ENCODE assay signal across 8 cellular contexts in the genomic region with DNA sequence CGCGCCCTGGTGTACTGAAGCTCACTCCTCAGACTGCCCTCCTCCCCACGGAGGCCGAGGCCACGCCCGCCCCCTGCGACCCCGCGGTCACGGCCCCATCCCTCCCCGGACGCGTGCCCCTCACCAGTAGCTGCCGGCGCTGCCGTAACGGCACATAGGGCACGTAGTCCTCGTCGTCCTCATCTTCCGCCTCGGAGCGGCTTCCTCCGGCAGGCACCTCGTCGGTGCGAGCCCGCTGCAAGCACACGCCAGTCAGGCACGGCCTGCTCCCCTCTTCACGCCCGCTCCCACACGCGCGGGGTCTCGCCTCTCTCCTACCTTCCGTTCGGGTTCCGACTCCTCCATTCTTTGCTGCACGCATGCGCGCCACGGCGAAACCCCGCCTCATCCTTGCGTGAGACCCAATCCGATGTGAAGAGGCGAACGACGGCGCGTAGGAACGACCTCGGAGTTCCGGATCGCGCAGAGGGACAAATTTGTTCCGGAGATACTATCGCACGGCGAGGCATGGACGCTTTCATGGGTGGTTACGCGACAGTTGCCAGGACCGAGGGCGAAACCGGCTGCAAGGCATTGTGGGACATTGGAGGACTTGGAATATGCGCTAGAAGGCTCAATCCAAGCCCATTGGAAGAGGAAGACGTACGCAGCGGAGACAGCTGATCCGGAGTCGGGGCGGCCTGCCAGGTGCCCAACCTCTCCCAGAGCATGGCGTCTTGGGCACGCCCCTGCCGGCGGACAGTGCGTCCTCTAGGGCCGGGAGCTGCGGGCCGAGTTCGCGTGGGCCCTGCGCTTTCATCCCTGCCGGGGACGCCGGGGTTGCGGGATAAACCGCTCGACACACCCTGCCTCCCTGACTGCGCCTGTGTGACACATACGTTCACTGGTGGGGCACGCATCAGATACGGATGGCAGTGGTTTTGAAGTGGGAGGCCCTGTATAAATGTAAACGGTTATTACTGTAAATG. TPM values are rescaled to one million over a fixed set of nuclear protein-coding genes. Genes with fewer than 3 reads are reported as not detected.
DNase-seq lines count a peak whose midpoint lies in the region; ATAC-seq, FAIRE-seq and TF ChIP-seq lines count a peak whose summit lies in the region.

A gene (minus strand): TSS at position 361 of the 968 bp plus-strand sequence. CDS start 16 bp downstream, at position 345.

- ATAC-seq in GM18873 (IDR thresholded peaks at IDR 0.05; ENCODE audit: low FRiP score, unreplicated experiment) (peak; percentile 73), HG03139 (IDR thresholded peaks at IDR 0.05; ENCODE audit: unreplicated experiment) (peak; percentile 78), WTC11 (peak; percentile 89)

- H3K4me1 ChIP-seq in small intestine (ENCODE audit: control insufficient read depth in 2 of 2, insufficient read depth in 1 of 2, low read depth in 1 of 2, low read length in 1 of 2): peaks cover 5 to 9% of the 10 kb centered on the region in 2 donors

- peak within 1 kb of the TSS; percentile 98 for H3K27ac Mint-ChIP-seq in WTC11

- H3K4me1 Mint-ChIP-seq in WTC11: peaks cover 14% of the 10 kb centered on the region

- peaks cover 64% of the 10 kb centered on the region for H3K36me3 Mint-ChIP-seq in WTC11

- peak within 1 kb of the TSS; percentile 79 to 80 for H3K27ac ChIP-seq in small intestine (ENCODE audit: low read depth in 1 of 2, low read length in 1 of 2)

- 0% methylated on average over 95 to 96 of the region's 96 CpGs for WGBS in small intestine, 3 donors

- peak; percentile 85 for FAIRE-seq in small intestine (lab: Jason Lieb, UNC)

- no peak for TF ChIP-seq CTCF in WTC11 (IDR thresholded peaks at IDR 0.05)
- TF ChIP-seq CTCF in cardiac fibroblast (IDR thresholded peaks at IDR 0.05; ENCODE audit: low read depth, low read length): no peak

- peak within 1 kb of the TSS; percentile 93 for H3K4me3 Mint-ChIP-seq in WTC11

- H3K4me3 ChIP-seq in cardiac fibroblast (replicated peaks in 1 of 2; ENCODE audit: low read depth in 2 of 2, low read length in 2 of 2) (peak within 1 kb of the TSS; percentile 81 to 100), small intestine (ENCODE audit: low read depth in 1 of 2, low read length in 2 of 2) (peak within 1 kb of the TSS; percentile 65 to 98)

- no peaks in the 10 kb centered on the region for H3K9me3 ChIP-seq in small intestine (ENCODE audit: control insufficient read depth, low read depth)

- CTCF ChIA-PET in WTC11 (lab: Charles Lee): interaction anchor here (0.9 to 2.7 kb wide), 8 partner anchors 16 to 113 kb away, joined by 3 to 14 read pairs (median 4); a partner anchor contains a TSS

- no peaks in the 10 kb centered on the region for H3K27me3 ChIP-seq in small intestine (ENCODE audit: control insufficient read depth in 2 of 2, insufficient read depth in 2 of 2, low read length in 2 of 2)

- H3K27me3 Mint-ChIP-seq in WTC11 (ENCODE audit: low read depth): peaks cover 4% of the 10 kb centered on the region; the same call in 1 of the 2 replicates

- peaks cover 9 to 17% of the 10 kb centered on the region in 2 donors for H3K36me3 ChIP-seq in small intestine (ENCODE audit: control insufficient read depth in 2 of 2, insufficient read depth in 2 of 2, low read length in 2 of 2)

- peak; percentile 99 for DNase-seq in AG08395 (ENCODE audit: low spot score)
- DNase-seq in NCI-H226: peak; percentile 99
- peak; percentile 95 for DNase-seq in WTC11 (ENCODE audit: low spot score)
- peak; percentile 99 for DNase-seq in cardiac fibroblast (ENCODE audit: low read depth in 2 of 2)
- peak; percentile 96 for DNase-seq in iPS-NIHi11 (ENCODE audit: low spot score)
- peak; percentile 99 for DNase-seq in small intestine

- POLR2A ChIA-PET in WTC11 (lab: Charles Lee): interaction anchor here (0.7 to 1.3 kb wide), 4 partner anchors 20 to 92 kb away, joined by 3 read pairs; no protein-coding TSS in a partner anchor

- no peaks in the 10 kb centered on the region for H3K9me3 Mint-ChIP-seq in WTC11

TF ChIP-seq in WTC11, 78 proteins besides CTCF, POLR2A, EP300 and RAD21 (continues in another document):
- TF ChIP-seq, protein P1, sequence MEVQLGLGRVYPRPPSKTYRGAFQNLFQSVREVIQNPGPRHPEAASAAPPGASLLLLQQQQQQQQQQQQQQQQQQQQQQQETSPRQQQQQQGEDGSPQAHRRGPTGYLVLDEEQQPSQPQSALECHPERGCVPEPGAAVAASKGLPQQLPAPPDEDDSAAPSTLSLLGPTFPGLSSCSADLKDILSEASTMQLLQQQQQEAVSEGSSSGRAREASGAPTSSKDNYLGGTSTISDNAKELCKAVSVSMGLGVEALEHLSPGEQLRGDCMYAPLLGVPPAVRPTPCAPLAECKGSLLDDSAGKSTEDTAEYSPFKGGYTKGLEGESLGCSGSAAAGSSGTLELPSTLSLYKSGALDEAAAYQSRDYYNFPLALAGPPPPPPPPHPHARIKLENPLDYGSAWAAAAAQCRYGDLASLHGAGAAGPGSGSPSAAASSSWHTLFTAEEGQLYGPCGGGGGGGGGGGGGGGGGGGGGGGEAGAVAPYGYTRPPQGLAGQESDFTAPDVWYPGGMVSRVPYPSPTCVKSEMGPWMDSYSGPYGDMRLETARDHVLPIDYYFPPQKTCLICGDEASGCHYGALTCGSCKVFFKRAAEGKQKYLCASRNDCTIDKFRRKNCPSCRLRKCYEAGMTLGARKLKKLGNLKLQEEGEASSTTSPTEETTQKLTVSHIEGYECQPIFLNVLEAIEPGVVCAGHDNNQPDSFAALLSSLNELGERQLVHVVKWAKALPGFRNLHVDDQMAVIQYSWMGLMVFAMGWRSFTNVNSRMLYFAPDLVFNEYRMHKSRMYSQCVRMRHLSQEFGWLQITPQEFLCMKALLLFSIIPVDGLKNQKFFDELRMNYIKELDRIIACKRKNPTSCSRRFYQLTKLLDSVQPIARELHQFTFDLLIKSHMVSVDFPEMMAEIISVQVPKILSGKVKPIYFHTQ (CRISPR knock-in tag; IDR thresholded peaks at IDR 0.05): no peak
- 0 out of 2 replicates have a peak, but pooled peaks have one; percentile 7 for TF ChIP-seq ZNF219 (CRISPR knock-in tag; IDR thresholded peaks at IDR 0.05; ENCODE audit: borderline replicate concordance)
- TF ChIP-seq, protein P2, sequence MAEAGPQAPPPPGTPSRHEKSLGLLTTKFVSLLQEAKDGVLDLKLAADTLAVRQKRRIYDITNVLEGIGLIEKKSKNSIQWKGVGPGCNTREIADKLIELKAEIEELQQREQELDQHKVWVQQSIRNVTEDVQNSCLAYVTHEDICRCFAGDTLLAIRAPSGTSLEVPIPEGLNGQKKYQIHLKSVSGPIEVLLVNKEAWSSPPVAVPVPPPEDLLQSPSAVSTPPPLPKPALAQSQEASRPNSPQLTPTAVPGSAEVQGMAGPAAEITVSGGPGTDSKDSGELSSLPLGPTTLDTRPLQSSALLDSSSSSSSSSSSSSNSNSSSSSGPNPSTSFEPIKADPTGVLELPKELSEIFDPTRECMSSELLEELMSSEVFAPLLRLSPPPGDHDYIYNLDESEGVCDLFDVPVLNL (CRISPR knock-in tag; IDR thresholded peaks at IDR 0.05; ENCODE audit: borderline replicate concordance, low read depth): peak; percentile 55; the same call in 1 of the 2 replicates
- TF ChIP-seq, protein P3, sequence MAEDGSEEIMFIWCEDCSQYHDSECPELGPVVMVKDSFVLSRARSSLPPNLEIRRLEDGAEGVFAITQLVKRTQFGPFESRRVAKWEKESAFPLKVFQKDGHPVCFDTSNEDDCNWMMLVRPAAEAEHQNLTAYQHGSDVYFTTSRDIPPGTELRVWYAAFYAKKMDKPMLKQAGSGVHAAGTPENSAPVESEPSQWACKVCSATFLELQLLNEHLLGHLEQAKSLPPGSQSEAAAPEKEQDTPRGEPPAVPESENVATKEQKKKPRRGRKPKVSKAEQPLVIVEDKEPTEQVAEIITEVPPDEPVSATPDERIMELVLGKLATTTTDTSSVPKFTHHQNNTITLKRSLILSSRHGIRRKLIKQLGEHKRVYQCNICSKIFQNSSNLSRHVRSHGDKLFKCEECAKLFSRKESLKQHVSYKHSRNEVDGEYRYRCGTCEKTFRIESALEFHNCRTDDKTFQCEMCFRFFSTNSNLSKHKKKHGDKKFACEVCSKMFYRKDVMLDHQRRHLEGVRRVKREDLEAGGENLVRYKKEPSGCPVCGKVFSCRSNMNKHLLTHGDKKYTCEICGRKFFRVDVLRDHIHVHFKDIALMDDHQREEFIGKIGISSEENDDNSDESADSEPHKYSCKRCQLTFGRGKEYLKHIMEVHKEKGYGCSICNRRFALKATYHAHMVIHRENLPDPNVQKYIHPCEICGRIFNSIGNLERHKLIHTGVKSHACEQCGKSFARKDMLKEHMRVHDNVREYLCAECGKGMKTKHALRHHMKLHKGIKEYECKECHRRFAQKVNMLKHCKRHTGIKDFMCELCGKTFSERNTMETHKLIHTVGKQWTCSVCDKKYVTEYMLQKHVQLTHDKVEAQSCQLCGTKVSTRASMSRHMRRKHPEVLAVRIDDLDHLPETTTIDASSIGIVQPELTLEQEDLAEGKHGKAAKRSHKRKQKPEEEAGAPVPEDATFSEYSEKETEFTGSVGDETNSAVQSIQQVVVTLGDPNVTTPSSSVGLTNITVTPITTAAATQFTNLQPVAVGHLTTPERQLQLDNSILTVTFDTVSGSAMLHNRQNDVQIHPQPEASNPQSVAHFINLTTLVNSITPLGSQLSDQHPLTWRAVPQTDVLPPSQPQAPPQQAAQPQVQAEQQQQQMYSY (CRISPR knock-in tag; IDR thresholded peaks at IDR 0.05): no peak
- TF ChIP-seq, protein P4, sequence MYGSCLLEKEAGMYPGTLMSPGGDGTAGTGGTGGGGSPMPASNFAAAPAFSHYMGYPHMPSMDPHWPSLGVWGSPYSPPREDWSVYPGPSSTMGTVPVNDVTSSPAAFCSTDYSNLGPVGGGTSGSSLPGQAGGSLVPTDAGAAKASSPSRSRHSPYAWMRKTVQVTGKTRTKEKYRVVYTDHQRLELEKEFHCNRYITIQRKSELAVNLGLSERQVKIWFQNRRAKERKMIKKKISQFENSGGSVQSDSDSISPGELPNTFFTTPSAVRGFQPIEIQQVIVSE (CRISPR knock-in tag; IDR thresholded peaks at IDR 0.05; ENCODE audit: borderline replicate concordance): no peak
- TF ChIP-seq NR1H2 (CRISPR knock-in tag; IDR thresholded peaks at IDR 0.05): no peak
- TF ChIP-seq ZNF263 (CRISPR knock-in tag; IDR thresholded peaks at IDR 0.05; ENCODE audit: low read depth): no peak
- TF ChIP-seq, protein P5, sequence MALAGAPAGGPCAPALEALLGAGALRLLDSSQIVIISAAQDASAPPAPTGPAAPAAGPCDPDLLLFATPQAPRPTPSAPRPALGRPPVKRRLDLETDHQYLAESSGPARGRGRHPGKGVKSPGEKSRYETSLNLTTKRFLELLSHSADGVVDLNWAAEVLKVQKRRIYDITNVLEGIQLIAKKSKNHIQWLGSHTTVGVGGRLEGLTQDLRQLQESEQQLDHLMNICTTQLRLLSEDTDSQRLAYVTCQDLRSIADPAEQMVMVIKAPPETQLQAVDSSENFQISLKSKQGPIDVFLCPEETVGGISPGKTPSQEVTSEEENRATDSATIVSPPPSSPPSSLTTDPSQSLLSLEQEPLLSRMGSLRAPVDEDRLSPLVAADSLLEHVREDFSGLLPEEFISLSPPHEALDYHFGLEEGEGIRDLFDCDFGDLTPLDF (CRISPR knock-in tag; IDR thresholded peaks at IDR 0.05): no peak
- TF ChIP-seq ZNF232 (CRISPR knock-in tag; IDR thresholded peaks at IDR 0.05): peak; percentile 88; the same call in 1 of the 2 replicates

RNA-seq across cellular contexts. Expression of the gene that starts here (rescaled TPM):
- total RNA-seq in WTC11 (2021): 136 to 156 TPM (median 137 TPM) in 3 replicates
- polyA plus RNA-seq in small intestine: 10 to 100 TPM; 81.9 to 93.0 (median 82.3) TPM

Comparison
In these comparisons a context has a peak if more than half of its experiments do, and no peak if none do; other contexts are left out.
1. Peak in every context shown above with its lines: DNase-seq, ATAC-seq, H3K4me3 ChIP-seq and H3K27ac ChIP-seq.